25 cellular contexts compared by ENCODE assay signal in the genomic region with DNA sequence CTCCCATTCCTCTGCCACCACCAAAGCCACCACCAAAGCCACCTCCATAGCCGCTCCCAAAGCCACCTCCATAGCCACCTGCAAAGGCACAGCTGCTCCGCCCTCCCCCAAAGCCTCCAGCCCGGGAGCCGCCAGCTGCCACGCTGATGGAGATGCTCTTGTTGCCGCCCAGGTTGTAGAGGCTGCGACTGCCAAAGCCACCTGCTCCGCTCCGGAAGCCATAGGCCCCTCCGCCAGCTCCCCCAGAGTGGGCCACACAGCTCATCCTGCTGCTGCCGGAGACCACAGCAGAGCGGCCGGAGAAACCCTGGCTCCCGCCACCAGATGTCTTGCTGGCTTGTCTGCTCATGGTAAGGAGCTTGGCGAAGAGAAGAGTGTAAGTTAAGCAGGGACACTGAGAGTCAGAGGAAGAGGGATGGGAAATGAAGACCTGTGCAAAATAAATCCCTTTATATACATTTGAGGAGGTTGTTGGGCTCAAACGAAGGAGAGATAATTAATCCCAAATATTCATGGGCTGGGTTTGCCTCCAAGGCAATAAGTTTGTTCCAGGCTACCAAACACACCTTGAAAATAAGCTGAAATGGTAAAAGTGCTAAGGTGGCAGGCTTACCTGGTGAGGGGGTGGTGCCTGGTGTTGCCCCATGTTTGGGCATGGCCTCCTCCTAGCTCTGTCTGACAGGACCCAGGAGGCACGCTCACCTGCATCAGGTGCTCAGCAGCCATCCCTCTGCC. TPM values are rescaled to one million over a fixed set of nuclear protein-coding genes. Genes with fewer than 3 reads are reported as not detected.
DNase-seq lines count a peak whose midpoint lies in the region; ATAC-seq and TF ChIP-seq lines count a peak whose summit lies in the region.
"Had no signal": no experiment of that assay in that cellular context is flagged by ENCODE, and none has a peak within 500 bp of the region (broad histone marks: within the 10 kb centered on the region; RNA-seq: fewer than 3 reads in every experiment).

TSS of gene KRT3 (minus strand) at position 424 of the 735 bp plus-strand sequence. CDS start at position 349, 75 bp downstream.

- H3K79me2 ChIP-seq in PC-9 (ENCODE audit: low read depth): no peaks in the 10 kb centered on the region

- H3K4me1 ChIP-seq in PC-9 (replicated peaks; ENCODE audit: insufficient read depth) (peaks cover 59% of the 10 kb centered on the region), upper lobe of right lung (peaks cover 11% of the 10 kb centered on the region), left lung (peaks cover 0 to 9% of the 10 kb centered on the region in 2 donors), Caco-2 (peaks cover 21% of the 10 kb centered on the region)
- H3K4me1 ChIP-seq: BLaER1 had no signal

- H3K27ac Mint-ChIP-seq in Caco-2 (ENCODE audit: unreplicated experiment): no peak within 1 kb of the TSS
- H3K27ac Mint-ChIP-seq: CD4-positive, alpha-beta T cell; IgD-negative memory B cell had no signal

- no peak for TF ChIP-seq CTCF in PC-9 (conservative IDR thresholded peaks at IDR 0.05)
- no peak for TF ChIP-seq CTCF in upper lobe of right lung (IDR thresholded peaks at IDR 0.05)
- no peak for TF ChIP-seq CTCF in left lung (IDR thresholded peaks at IDR 0.05)
- no peak for TF ChIP-seq CTCF in Caco-2 (IDR thresholded peaks at IDR 0.05; ENCODE audit: insufficient read depth in 1 of 2, low read depth in 1 of 2, low read length in 1 of 2, severe bottlenecking in 1 of 2, unreplicated experiment in 1 of 2)

- no peaks in the 10 kb centered on the region for H4K20me1 ChIP-seq in PC-9 (ENCODE audit: insufficient read depth)
- H4K20me1 ChIP-seq: BLaER1 had no signal

- H2AFZ ChIP-seq in PC-9: no peak within 1 kb of the TSS

- H3K4me3 Mint-ChIP-seq in Caco-2 (ENCODE audit: unreplicated experiment): no peak within 1 kb of the TSS
- H3K4me3 Mint-ChIP-seq: CD4-positive, alpha-beta T cell; IgD-negative memory B cell had no signal

- intact Hi-C loops in PC-9 (cut with micrococcal nuclease; ENCODE audit: unreplicated experiment) (no loop called here), upper lobe of right lung (cut with DNase I) (no loop called here), left lung (cut with DNase I) (no loop called here), Caco-2 (cut with micrococcal nuclease; ENCODE audit: unreplicated experiment) (no loop called here)

- H3K4me3 ChIP-seq in PC-9 (no peak within 1 kb of the TSS), upper lobe of right lung (no peak within 1 kb of the TSS), left lung (no peak within 1 kb of the TSS), Caco-2 (ENCODE audit: low read depth, low read length) (no peak within 1 kb of the TSS)
- H3K4me3 ChIP-seq: BLaER1 had no signal

- BruUV-seq in PC-9 (replicated peaks; lab: Mats Ljungman, UMichigan): no TSS peak
- BruUV-seq in Caco-2 (replicated peaks; lab: Mats Ljungman, UMichigan): no TSS peak

- ATAC-seq in upper lobe of right lung (no peak), left lung (no peak)

- H3K27me3 ChIP-seq in PC-9 (ENCODE audit: insufficient read depth, low read depth): no peaks in the 10 kb centered on the region
- H3K27me3 ChIP-seq in upper lobe of right lung: peaks cover 34% of the 10 kb centered on the region
- H3K27me3 ChIP-seq in left lung: peaks cover 0 to 54% of the 10 kb centered on the region in 2 donors
- H3K27me3 ChIP-seq in Caco-2 (replicated peaks; ENCODE audit: control insufficient read depth, insufficient read depth, low read length): no peaks in the 10 kb centered on the region
- H3K27me3 ChIP-seq: BLaER1 had no signal

- H3K36me3 ChIP-seq in PC-9 (ENCODE audit: low read depth): no peaks in the 10 kb centered on the region
- no peaks in the 10 kb centered on the region for H3K36me3 ChIP-seq in upper lobe of right lung
- no peaks in the 10 kb centered on the region for H3K36me3 ChIP-seq in left lung
- no peaks in the 10 kb centered on the region for H3K36me3 ChIP-seq in Caco-2 (ENCODE audit: control insufficient read depth, insufficient read depth, low read length)
- H3K36me3 ChIP-seq: BLaER1 had no signal

- POLR2A ChIA-PET in PC-9 (lab: Charles Lee; ENCODE audit: unreplicated experiment) (no interaction called here), Caco-2 (lab: Charles Lee) (no interaction called here)

- H3K27me3 Mint-ChIP-seq in Caco-2 (ENCODE audit: insufficient read depth, unreplicated experiment): no peaks in the 10 kb centered on the region

- no peaks in the 10 kb centered on the region for H3K36me3 Mint-ChIP-seq in Caco-2 (ENCODE audit: insufficient read depth, unreplicated experiment)
- H3K36me3 Mint-ChIP-seq: IgD-negative memory B cell had no signal

- peak within 1 kb of the TSS; percentile 56 for H3K27ac ChIP-seq in PC-9
- no peak within 1 kb of the TSS for H3K27ac ChIP-seq in upper lobe of right lung
- no peak within 1 kb of the TSS for H3K27ac ChIP-seq in left lung
- H3K27ac ChIP-seq: BLaER1, RWPE1 had no signal

- H3K4me2 ChIP-seq in PC-9: peak within 1 kb of the TSS; percentile 20
- H3K4me2 ChIP-seq: BLaER1 had no signal

- peak; percentile 65 for DNase-seq in NCI-H82 (lab: John Stamatoyannopoulos, UW)
- DNase-seq in NCI-H82 treated with DMSO at 0.1 percent for 48 hours (lab: John Stamatoyannopoulos, UW; ENCODE audit: unreplicated experiment): no peak
- peak; percentile 90 for DNase-seq in NCI-H2171 treated with DMSO at 0.1 percent for 48 hours (lab: John Stamatoyannopoulos, UW)
- DNase-seq in PC-9: no peak
- peak; percentile 44 for DNase-seq in upper lobe of right lung
- no peak for DNase-seq in CD1c-positive myeloid dendritic cell (ENCODE audit: extremely low spot score)
- DNase-seq in left lung: no peak
- DNase-seq in Caco-2: no peak
- DNase-seq: CD4-positive, alpha-beta T cell; COR-L47; DMS79 treated with DMSO at 0.1 percent for 48 hours; GF-D8; NCI-H1048; NCI-H1417; NCI-H187; NCI-H2081 treated with DMSO at 0.1 percent for 48 hours; NCI-H446 treated with DMSO at 0.1 percent for 48 hours; NCI-H748 treated with DMSO at 0.1 percent for 48 hours; NK-92 treated with Interleukin-12 subunit alpha and Interleukin-12 subunit beta, amount 100 ng/mL, for 24 hours; T-helper 1 cell had no signal

- CTCF ChIA-PET in PC-9 (lab: Charles Lee): interaction anchor here (0.7 kb wide), 1 partner anchor 216 kb away, joined by 3 read pairs; no protein-coding TSS in a partner anchor
- CTCF ChIA-PET in Caco-2 (lab: Charles Lee): no interaction called here

- H3K4me1 Mint-ChIP-seq in Caco-2 (ENCODE audit: low read depth, unreplicated experiment): peaks cover 18% of the 10 kb centered on the region
- H3K4me1 Mint-ChIP-seq: IgD-negative memory B cell had no signal

- H3K9me2 ChIP-seq in PC-9 (ENCODE audit: insufficient read depth): no peaks in the 10 kb centered on the region

- peaks cover 38% of the 10 kb centered on the region for H3F3A ChIP-seq in PC-9 (ENCODE audit: insufficient read depth, low read depth)

- H3K9me3 ChIP-seq in PC-9 (ENCODE audit: insufficient read depth, low read depth) (no peaks in the 10 kb centered on the region), upper lobe of right lung (no peaks in the 10 kb centered on the region), left lung (no peaks in the 10 kb centered on the region), Caco-2 (no peaks in the 10 kb centered on the region)
- H3K9me3 ChIP-seq: BLaER1 had no signal

- no peaks in the 10 kb centered on the region for H3K9me3 Mint-ChIP-seq in Caco-2 (ENCODE audit: unreplicated experiment)
- H3K9me3 Mint-ChIP-seq: CD4-positive, alpha-beta T cell; IgD-negative memory B cell had no signal

RNA-seq across cellular contexts. Expression of gene KRT3, which starts in this region (rescaled TPM):
- total RNA-seq in PC-9 (2021) (0.24 and 0.73 TPM in 2 replicates), upper lobe of right lung (not detected), left lung (not detected), Caco-2 (2022) (not detected in 2 replicates)
- total RNA-seq: A172; CD4-positive, alpha-beta T cell; H4 had no signal

Comparison
In these comparisons a context has a peak if more than half of its experiments do, and no peak if none do; other contexts are left out.
1. DNase-seq: peak in NCI-H82 (single experiment) and NCI-H2171 treated with DMSO at 0.1 percent for 48 hours (single experiment); none in NCI-H82 treated with DMSO at 0.1 percent for 48 hours (single experiment), PC-9 (0 of 2), CD1c-positive myeloid dendritic cell (single experiment), left lung (0 of 2) and Caco-2 (0 of 2).
2. Peak in DNase-seq in upper lobe of right lung; RNA of the gene not detected or under 1 TPM.